In the genomic region with DNA sequence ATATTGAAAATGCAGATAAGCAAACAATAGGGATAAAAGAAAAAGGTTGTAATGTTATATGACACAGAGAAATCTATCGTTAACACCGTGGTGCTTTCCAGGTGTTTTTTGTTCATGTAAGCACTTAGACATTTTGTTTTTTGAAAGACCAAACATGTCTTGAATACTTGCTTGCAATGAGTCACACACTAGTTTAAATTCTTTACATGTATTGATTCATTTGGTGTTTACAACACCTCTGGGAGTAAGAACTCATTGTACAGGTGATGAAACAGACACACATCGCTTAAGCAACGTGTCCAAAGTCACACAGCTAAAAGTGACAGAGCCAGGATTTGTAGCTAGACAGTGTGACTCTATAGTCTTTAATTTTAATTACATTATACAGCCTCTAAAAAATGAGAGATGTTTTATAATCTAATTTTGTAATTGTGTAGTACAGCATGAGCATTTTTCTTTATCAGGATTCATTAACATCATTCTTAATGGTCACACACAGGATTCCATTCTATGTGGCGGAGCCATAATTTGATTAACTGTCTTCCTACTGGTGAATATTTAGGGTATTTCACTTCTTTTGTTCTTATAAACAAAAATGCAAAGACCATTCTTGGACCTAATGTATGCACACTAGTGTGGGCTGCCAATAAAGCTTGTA, we compare ENCODE assay signal across 1 cellular context.
A peak's percentile ranks its signal among the peaks of the same experiment; 100 is the strongest.
TF ChIP-seq lines count a peak whose summit lies in the region.

No MANE protein-coding gene starts in this region.

TF ChIP-seq in liver, 16 proteins besides CTCF, POLR2A, EP300 and RAD21 (continued from another document):
- TF ChIP-seq ATF3 (IDR thresholded peaks at IDR 0.05) (peak; percentile 96), HNF4G (IDR thresholded peaks at IDR 0.05) (peak; percentile 79), YY1 (IDR thresholded peaks at IDR 0.05) (peak; percentile 93)
